In the genomic region with DNA sequence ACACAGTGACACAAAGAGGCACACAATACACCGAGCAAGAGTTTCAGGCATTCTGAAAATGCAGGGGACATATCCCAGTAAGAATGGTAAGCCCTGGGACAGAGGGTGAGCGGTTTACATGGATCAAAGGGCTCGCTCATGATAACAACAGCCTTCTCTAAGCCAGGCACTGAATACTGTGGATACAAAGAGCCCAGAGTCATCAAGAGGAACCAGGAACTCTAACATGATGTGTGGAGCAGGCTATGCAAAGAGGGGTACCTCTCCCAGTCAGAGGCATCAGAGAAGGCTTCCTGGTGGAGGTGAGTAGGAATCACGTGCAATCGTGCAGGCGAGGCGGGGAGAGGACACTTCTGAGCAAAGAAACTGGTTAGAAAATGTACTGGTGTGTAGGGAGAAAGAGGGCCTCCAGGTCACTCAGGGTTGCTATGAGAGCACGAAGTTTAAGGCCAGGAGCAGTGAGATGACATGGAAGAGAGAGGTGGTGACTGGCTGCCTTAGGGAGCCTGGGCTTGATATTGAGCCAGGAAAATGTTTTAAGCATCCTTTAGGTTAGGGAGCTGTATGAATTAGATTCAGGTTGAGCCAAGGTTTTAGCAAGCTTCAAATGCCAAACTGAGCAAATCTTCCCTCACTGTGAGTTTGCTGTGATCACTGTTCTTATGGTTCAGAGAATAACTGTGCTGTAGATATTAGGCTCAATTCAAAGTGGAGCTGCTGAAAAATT, we compare ENCODE assay signal across 1 cellular context.
TF ChIP-seq lines count a peak whose summit lies in the region.

No MANE protein-coding gene starts in this region.

TF ChIP-seq in HepG2, 621 proteins besides CTCF, POLR2A, EP300 and RAD21 (continued from another document and continues in another):
- TF ChIP-seq, protein P1, sequence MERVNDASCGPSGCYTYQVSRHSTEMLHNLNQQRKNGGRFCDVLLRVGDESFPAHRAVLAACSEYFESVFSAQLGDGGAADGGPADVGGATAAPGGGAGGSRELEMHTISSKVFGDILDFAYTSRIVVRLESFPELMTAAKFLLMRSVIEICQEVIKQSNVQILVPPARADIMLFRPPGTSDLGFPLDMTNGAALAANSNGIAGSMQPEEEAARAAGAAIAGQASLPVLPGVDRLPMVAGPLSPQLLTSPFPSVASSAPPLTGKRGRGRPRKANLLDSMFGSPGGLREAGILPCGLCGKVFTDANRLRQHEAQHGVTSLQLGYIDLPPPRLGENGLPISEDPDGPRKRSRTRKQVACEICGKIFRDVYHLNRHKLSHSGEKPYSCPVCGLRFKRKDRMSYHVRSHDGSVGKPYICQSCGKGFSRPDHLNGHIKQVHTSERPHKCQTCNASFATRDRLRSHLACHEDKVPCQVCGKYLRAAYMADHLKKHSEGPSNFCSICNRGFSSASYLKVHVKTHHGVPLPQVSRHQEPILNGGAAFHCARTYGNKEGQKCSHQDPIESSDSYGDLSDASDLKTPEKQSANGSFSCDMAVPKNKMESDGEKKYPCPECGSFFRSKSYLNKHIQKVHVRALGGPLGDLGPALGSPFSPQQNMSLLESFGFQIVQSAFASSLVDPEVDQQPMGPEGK (CRISPR knock-in tag; IDR thresholded peaks at IDR 0.05) = no peak
- TF ChIP-seq MBD4 (IDR thresholded peaks at IDR 0.05; ENCODE audit: borderline replicate concordance, low read length) = peak; percentile 46; the same call in 1 of the 2 replicates
- TF ChIP-seq, protein P2, sequence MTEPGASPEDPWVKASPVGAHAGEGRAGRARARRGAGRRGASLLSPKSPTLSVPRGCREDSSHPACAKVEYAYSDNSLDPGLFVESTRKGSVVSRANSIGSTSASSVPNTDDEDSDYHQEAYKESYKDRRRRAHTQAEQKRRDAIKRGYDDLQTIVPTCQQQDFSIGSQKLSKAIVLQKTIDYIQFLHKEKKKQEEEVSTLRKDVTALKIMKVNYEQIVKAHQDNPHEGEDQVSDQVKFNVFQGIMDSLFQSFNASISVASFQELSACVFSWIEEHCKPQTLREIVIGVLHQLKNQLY (CRISPR knock-in tag; IDR thresholded peaks at IDR 0.05) = peak; percentile 76; the same call in 1 of the 2 replicates
- peak; percentile 37; the same call in 1 of the 2 replicates for TF ChIP-seq KAT8 (CRISPR knock-in tag; IDR thresholded peaks at IDR 0.05)
- TF ChIP-seq, protein P3, sequence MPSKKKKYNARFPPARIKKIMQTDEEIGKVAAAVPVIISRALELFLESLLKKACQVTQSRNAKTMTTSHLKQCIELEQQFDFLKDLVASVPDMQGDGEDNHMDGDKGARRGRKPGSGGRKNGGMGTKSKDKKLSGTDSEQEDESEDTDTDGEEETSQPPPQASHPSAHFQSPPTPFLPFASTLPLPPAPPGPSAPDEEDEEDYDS (CRISPR knock-in tag; IDR thresholded peaks at IDR 0.05) = 0 out of 2 replicates have a peak, but pooled peaks have one; percentile 49
- TF ChIP-seq ZBTB20 (CRISPR knock-in tag; IDR thresholded peaks at IDR 0.05; ENCODE audit: borderline replicate concordance, low read depth) = peak; percentile 46; the same call in 1 of the 2 replicates
- TF ChIP-seq ZNF501 (CRISPR knock-in tag; IDR thresholded peaks at IDR 0.05) = peak; percentile 63; the same call in 1 of the 2 replicates
- no peak for TF ChIP-seq ZBTB8A (CRISPR knock-in tag; IDR thresholded peaks at IDR 0.05; ENCODE audit: borderline replicate concordance, low read depth)
- no peak for TF ChIP-seq ZNF670 (CRISPR knock-in tag; IDR thresholded peaks at IDR 0.05; ENCODE audit: borderline replicate concordance)
- TF ChIP-seq PITX1 (CRISPR knock-in tag; IDR thresholded peaks at IDR 0.05) = peak; percentile 80
- peak; percentile 87 for TF ChIP-seq ZNF331 (CRISPR knock-in tag; IDR thresholded peaks at IDR 0.05)
- TF ChIP-seq TAF1 (CRISPR knock-in tag; IDR thresholded peaks at IDR 0.05) = peak; percentile 45; the same call in 1 of the 2 replicates
- TF ChIP-seq, protein P4, sequence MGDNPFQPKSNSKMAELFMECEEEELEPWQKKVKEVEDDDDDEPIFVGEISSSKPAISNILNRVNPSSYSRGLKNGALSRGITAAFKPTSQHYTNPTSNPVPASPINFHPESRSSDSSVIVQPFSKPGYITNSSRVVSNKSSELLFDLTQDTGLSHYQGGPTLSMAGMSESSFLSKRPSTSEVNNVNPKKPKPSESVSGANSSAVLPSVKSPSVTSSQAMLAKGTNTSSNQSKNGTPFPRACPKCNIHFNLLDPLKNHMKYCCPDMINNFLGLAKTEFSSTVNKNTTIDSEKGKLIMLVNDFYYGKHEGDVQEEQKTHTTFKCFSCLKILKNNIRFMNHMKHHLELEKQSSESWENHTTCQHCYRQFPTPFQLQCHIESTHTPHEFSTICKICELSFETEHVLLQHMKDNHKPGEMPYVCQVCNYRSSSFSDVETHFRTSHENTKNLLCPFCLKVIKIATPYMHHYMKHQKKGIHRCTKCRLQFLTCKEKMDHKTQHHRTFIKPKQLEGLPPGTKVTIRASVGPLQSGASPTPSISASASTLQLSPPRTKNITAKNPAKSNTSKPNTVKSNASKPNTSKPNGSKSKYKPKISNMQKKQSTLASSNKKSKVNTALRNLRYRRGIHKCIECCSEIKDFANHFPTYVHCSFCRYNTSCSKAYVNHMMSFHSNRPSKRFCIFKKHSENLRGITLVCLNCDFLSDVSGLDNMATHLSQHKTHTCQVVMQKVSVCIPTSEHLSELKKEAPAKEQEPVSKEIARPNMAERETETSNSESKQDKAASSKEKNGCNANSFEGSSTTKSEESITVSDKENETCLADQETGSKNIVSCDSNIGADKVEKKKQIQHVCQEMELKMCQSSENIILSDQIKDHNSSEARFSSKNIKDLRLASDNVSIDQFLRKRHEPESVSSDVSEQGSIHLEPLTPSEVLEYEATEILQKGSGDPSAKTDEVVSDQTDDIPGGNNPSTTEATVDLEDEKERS (CRISPR knock-in tag; IDR thresholded peaks at IDR 0.05) = peak; percentile 69; the same call in 1 of the 2 replicates
- peak; percentile 70 for TF ChIP-seq ZFX (CRISPR knock-in tag; IDR thresholded peaks at IDR 0.05; ENCODE audit: low read depth)
- TF ChIP-seq KMT2B (CRISPR knock-in tag; IDR thresholded peaks at IDR 0.05) = peak; percentile 67; the same call in 1 of the 2 replicates
- TF ChIP-seq ZMYM3 (CRISPR knock-in tag; IDR thresholded peaks at IDR 0.05) = peak; percentile 96
- no peak for TF ChIP-seq NFATC3 (CRISPR knock-in tag; IDR thresholded peaks at IDR 0.05)
- TF ChIP-seq, protein P5, sequence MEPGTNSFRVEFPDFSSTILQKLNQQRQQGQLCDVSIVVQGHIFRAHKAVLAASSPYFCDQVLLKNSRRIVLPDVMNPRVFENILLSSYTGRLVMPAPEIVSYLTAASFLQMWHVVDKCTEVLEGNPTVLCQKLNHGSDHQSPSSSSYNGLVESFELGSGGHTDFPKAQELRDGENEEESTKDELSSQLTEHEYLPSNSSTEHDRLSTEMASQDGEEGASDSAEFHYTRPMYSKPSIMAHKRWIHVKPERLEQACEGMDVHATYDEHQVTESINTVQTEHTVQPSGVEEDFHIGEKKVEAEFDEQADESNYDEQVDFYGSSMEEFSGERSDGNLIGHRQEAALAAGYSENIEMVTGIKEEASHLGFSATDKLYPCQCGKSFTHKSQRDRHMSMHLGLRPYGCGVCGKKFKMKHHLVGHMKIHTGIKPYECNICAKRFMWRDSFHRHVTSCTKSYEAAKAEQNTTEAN (CRISPR knock-in tag; conservative IDR thresholded peaks at IDR 0.05) = 0 out of 2 replicates have a peak, but pooled peaks have one; percentile 11
- TF ChIP-seq, protein P6, sequence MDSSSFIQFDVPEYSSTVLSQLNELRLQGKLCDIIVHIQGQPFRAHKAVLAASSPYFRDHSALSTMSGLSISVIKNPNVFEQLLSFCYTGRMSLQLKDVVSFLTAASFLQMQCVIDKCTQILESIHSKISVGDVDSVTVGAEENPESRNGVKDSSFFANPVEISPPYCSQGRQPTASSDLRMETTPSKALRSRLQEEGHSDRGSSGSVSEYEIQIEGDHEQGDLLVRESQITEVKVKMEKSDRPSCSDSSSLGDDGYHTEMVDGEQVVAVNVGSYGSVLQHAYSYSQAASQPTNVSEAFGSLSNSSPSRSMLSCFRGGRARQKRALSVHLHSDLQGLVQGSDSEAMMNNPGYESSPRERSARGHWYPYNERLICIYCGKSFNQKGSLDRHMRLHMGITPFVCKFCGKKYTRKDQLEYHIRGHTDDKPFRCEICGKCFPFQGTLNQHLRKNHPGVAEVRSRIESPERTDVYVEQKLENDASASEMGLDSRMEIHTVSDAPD (CRISPR knock-in tag; IDR thresholded peaks at IDR 0.05) = peak; percentile 17; the same call in 1 of the 2 replicates
- TF ChIP-seq, protein P7, sequence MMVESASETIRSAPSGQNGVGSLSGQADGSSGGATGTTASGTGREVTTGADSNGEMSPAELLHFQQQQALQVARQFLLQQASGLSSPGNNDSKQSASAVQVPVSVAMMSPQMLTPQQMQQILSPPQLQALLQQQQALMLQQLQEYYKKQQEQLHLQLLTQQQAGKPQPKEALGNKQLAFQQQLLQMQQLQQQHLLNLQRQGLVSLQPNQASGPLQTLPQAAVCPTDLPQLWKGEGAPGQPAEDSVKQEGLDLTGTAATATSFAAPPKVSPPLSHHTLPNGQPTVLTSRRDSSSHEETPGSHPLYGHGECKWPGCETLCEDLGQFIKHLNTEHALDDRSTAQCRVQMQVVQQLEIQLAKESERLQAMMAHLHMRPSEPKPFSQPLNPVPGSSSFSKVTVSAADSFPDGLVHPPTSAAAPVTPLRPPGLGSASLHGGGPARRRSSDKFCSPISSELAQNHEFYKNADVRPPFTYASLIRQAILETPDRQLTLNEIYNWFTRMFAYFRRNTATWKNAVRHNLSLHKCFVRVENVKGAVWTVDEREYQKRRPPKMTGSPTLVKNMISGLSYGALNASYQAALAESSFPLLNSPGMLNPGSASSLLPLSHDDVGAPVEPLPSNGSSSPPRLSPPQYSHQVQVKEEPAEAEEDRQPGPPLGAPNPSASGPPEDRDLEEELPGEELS (CRISPR knock-in tag; IDR thresholded peaks at IDR 0.05) = peak; percentile 78; the same call in 1 of the 2 replicates
- TF ChIP-seq ZNF788 (CRISPR knock-in tag; IDR thresholded peaks at IDR 0.05; ENCODE audit: borderline replicate concordance) = peak; percentile 79; the same call in 1 of the 2 replicates
- TF ChIP-seq, protein P8, sequence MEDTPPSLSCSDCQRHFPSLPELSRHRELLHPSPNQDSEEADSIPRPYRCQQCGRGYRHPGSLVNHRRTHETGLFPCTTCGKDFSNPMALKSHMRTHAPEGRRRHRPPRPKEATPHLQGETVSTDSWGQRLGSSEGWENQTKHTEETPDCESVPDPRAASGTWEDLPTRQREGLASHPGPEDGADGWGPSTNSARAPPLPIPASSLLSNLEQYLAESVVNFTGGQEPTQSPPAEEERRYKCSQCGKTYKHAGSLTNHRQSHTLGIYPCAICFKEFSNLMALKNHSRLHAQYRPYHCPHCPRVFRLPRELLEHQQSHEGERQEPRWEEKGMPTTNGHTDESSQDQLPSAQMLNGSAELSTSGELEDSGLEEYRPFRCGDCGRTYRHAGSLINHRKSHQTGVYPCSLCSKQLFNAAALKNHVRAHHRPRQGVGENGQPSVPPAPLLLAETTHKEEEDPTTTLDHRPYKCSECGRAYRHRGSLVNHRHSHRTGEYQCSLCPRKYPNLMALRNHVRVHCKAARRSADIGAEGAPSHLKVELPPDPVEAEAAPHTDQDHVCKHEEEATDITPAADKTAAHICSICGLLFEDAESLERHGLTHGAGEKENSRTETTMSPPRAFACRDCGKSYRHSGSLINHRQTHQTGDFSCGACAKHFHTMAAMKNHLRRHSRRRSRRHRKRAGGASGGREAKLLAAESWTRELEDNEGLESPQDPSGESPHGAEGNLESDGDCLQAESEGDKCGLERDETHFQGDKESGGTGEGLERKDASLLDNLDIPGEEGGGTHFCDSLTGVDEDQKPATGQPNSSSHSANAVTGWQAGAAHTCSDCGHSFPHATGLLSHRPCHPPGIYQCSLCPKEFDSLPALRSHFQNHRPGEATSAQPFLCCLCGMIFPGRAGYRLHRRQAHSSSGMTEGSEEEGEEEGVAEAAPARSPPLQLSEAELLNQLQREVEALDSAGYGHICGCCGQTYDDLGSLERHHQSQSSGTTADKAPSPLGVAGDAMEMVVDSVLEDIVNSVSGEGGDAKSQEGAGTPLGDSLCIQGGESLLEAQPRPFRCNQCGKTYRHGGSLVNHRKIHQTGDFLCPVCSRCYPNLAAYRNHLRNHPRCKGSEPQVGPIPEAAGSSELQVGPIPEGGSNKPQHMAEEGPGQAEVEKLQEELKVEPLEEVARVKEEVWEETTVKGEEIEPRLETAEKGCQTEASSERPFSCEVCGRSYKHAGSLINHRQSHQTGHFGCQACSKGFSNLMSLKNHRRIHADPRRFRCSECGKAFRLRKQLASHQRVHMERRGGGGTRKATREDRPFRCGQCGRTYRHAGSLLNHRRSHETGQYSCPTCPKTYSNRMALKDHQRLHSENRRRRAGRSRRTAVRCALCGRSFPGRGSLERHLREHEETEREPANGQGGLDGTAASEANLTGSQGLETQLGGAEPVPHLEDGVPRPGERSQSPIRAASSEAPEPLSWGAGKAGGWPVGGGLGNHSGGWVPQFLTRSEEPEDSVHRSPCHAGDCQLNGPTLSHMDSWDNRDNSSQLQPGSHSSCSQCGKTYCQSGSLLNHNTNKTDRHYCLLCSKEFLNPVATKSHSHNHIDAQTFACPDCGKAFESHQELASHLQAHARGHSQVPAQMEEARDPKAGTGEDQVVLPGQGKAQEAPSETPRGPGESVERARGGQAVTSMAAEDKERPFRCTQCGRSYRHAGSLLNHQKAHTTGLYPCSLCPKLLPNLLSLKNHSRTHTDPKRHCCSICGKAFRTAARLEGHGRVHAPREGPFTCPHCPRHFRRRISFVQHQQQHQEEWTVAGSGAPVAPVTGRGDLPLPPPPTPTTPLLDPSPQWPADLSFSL (CRISPR knock-in tag; IDR thresholded peaks at IDR 0.05) = 0 out of 2 replicates have a peak, but pooled peaks have one; percentile 48
- TF ChIP-seq, protein P9, sequence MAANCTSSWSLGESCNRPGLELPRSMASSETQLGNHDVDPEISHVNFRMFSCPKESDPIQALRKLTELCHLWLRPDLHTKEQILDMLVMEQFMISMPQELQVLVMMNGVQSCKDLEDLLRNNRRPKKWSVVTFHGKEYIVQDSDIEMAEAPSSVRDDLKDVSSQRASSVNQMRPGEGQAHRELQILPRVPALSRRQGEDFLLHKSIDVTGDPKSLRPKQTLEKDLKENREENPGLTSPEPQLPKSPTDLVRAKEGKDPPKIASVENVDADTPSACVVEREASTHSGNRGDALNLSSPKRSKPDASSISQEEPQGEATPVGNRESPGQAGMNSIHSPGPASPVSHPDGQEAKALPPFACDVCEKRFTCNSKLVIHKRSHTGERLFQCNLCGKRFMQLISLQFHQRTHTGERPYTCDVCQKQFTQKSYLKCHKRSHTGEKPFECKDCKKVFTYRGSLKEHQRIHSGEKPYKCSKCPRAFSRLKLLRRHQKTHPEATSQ (CRISPR knock-in tag; IDR thresholded peaks at IDR 0.05; ENCODE audit: borderline replicate concordance) = peak; percentile 40; the same call in 1 of the 2 replicates
- 0 out of 2 replicates have a peak, but pooled peaks have one; percentile 20 for TF ChIP-seq ZNF878 (CRISPR knock-in tag; IDR thresholded peaks at IDR 0.05)
- TF ChIP-seq, protein P10, sequence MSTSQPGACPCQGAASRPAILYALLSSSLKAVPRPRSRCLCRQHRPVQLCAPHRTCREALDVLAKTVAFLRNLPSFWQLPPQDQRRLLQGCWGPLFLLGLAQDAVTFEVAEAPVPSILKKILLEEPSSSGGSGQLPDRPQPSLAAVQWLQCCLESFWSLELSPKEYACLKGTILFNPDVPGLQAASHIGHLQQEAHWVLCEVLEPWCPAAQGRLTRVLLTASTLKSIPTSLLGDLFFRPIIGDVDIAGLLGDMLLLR (CRISPR knock-in tag; IDR thresholded peaks at IDR 0.05) = 0 out of 2 replicates have a peak, but pooled peaks have one; percentile 18
- peak; percentile 81; the same call in 1 of the 2 replicates for TF ChIP-seq KDM1A (CRISPR knock-in tag; IDR thresholded peaks at IDR 0.05)
- no peak for TF ChIP-seq ZFP36L1 (CRISPR knock-in tag; IDR thresholded peaks at IDR 0.05)
